Comparison of ENCODE assay signal across 10 cellular contexts in the genomic region with DNA sequence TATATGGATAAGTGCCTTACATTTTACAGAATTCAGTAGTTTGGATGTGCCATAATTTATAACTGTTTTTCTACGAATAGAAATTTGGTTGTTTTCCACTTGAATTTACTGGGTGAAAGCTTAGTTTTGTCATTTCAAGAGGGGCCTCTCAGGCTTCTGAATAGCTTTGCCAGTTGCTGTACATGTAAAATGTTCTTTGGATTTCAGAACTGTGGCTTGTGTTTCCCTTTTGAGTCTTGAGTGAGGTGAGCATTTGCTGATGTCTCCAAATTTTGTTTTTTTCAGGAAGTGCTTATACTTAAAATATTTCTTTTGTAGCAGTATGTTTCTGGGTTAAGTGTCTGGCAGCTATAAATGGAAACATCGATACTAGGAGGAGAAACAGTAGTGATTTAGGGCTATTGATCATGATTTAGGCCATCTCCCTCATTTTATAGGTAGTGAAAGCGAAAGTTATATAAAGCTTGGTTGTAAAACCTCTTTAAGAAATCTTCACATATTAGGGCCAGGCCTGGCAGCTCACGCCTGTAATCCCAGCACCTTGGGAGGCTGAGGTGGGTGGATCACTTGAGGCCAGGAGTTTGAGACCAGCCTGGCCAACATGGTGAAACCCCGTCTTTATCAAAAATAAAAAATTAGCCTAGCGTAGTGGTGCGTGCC. TPM values are rescaled to one million over a fixed set of nuclear protein-coding genes. Genes with fewer than 3 reads are reported as not detected.
DNase-seq lines count a peak whose midpoint lies in the region; ATAC-seq and TF ChIP-seq lines count a peak whose summit lies in the region.
"Had no signal": no experiment of that assay in that cellular context is flagged by ENCODE, and none has a peak within 500 bp of the region (broad histone marks: within the 10 kb centered on the region; RNA-seq: fewer than 3 reads in every experiment).

No MANE protein-coding gene starts in this region.

- H3K27ac Mint-ChIP-seq in IgD-negative memory B cell (peak overlapping the region; percentile 79 to 89 (median 82)), chondrocyte (ENCODE audit: unreplicated experiment) (peak overlapping the region; percentile 80), Caco-2 (ENCODE audit: unreplicated experiment) (no peak overlapping the region)

- WGBS in spleen, 5 donors = 52 to 59% (median 54%) methylated on average over 7 of the region's 7 CpGs
- 79 to 80% methylated on average over 7 of the region's 7 CpGs for WGBS in testis, 2 donors

- H3K4me3 ChIP-seq in spleen (no peak overlapping the region), Caco-2 (ENCODE audit: low read depth, low read length) (no peak overlapping the region), testis (no peak overlapping the region)

- peaks cover 63 to 69% (median 67%) of the 10 kb centered on the region in 3 donors for H3K4me1 Mint-ChIP-seq in IgD-negative memory B cell
- peaks cover 71% of the 10 kb centered on the region for H3K4me1 Mint-ChIP-seq in chondrocyte (ENCODE audit: low read depth)
- H3K4me1 Mint-ChIP-seq in Caco-2 (ENCODE audit: low read depth, unreplicated experiment) = peaks cover 13% of the 10 kb centered on the region

- H3K4me3 Mint-ChIP-seq in IgD-negative memory B cell (peak overlapping the region; percentile 18 to 90 (median 47)), chondrocyte (ENCODE audit: unreplicated experiment) (no peak overlapping the region), Caco-2 (ENCODE audit: unreplicated experiment) (no peak overlapping the region)

- H3K9me3 Mint-ChIP-seq in IgD-negative memory B cell (peaks cover 0 to under 1% (median 0%) of the 10 kb centered on the region in 3 donors), chondrocyte (ENCODE audit: low read depth) (peaks cover 6% of the 10 kb centered on the region), Caco-2 (ENCODE audit: unreplicated experiment) (peaks cover 15% of the 10 kb centered on the region)

- POLR2A ChIA-PET in Caco-2 (lab: Charles Lee) = no interaction called here

- TF ChIP-seq CTCF in chondrocyte (IDR thresholded peaks at IDR 0.05) (no peak), spleen (IDR thresholded peaks at IDR 0.05 in 8 of 11, conservative IDR thresholded peaks at IDR 0.05 in 3 of 11) (no peak), Caco-2 (IDR thresholded peaks at IDR 0.05; ENCODE audit: insufficient read depth in 1 of 2, low read depth in 1 of 2, low read length in 1 of 2, severe bottlenecking in 1 of 2, unreplicated experiment in 1 of 2) (no peak), testis (IDR thresholded peaks at IDR 0.05) (no peak)

- CTCF ChIA-PET in Caco-2 (lab: Charles Lee) = no interaction called here

- peak overlapping the region in 7 of 8 donors; percentile 16 to 77 (median 69) for H3K27ac ChIP-seq in spleen
- H3K27ac ChIP-seq in testis = no peak overlapping the region
- H3K27ac ChIP-seq: HL-60, neutrophil had no signal

- TF ChIP-seq POLR2A in spleen (IDR thresholded peaks at IDR 0.05) (no peak), testis (IDR thresholded peaks at IDR 0.05) (no peak)

- ATAC-seq in GM18867 (IDR thresholded peaks at IDR 0.05; ENCODE audit: unreplicated experiment) (peak; percentile 40), HG02588 (IDR thresholded peaks at IDR 0.05; ENCODE audit: unreplicated experiment) (no peak)

- BruUV-seq in Caco-2 (replicated peaks; lab: Mats Ljungman, UMichigan) = no TSS peak

- peaks cover 1% of the 10 kb centered on the region for H3K36me3 Mint-ChIP-seq in IgD-negative memory B cell
- peaks cover 7% of the 10 kb centered on the region for H3K36me3 Mint-ChIP-seq in chondrocyte (ENCODE audit: low read depth)
- H3K36me3 Mint-ChIP-seq in Caco-2 (ENCODE audit: insufficient read depth, unreplicated experiment) = no peaks in the 10 kb centered on the region

- DNase-seq in chondrocyte (ENCODE audit: low spot score) (no peak), spleen (peak; percentile 25), NCI-H82 (lab: John Stamatoyannopoulos, UW) (no peak), Caco-2 (no peak), testis (no peak)

- H3K4me1 ChIP-seq in spleen = peaks cover 31 to 84% (median 61%) of the 10 kb centered on the region in 6 donors
- peaks cover 16% of the 10 kb centered on the region for H3K4me1 ChIP-seq in Caco-2
- peaks cover 11% of the 10 kb centered on the region for H3K4me1 ChIP-seq in testis

- H3K9me3 ChIP-seq in spleen (peaks cover 0 to 5% (median 0%) of the 10 kb centered on the region in 8 donors), Caco-2 (no peaks in the 10 kb centered on the region), testis (no peaks in the 10 kb centered on the region)
- H3K9me3 ChIP-seq: neutrophil had no signal

- H3K36me3 ChIP-seq in spleen = peaks cover 0 to 6% (median under 1%) of the 10 kb centered on the region in 6 donors
- H3K36me3 ChIP-seq in Caco-2 (ENCODE audit: control insufficient read depth, insufficient read depth, low read length) = no peaks in the 10 kb centered on the region
- no peaks in the 10 kb centered on the region for H3K36me3 ChIP-seq in testis (ENCODE audit: low read depth, missing control alignments)

- H3K27me3 ChIP-seq in spleen (replicated peaks in 1 of 7) (no peaks in the 10 kb centered on the region), Caco-2 (replicated peaks; ENCODE audit: control insufficient read depth, insufficient read depth, low read length) (no peaks in the 10 kb centered on the region), testis (no peaks in the 10 kb centered on the region)
- H3K27me3 ChIP-seq: neutrophil had no signal

- intact Hi-C loops in spleen (cut with DNase I; ENCODE audit: low total_unique reads) (no loop called here), Caco-2 (cut with micrococcal nuclease; ENCODE audit: unreplicated experiment) (no loop called here), testis (cut with DNase I; ENCODE audit: low total_unique reads) (no loop called here)

- H3K27me3 Mint-ChIP-seq in IgD-negative memory B cell (no peaks in the 10 kb centered on the region), chondrocyte (ENCODE audit: low read depth) (no peaks in the 10 kb centered on the region), Caco-2 (ENCODE audit: insufficient read depth, unreplicated experiment) (no peaks in the 10 kb centered on the region)

RNA-seq across cellular contexts. Expression of gene TRAK1, which starts 9.2 kb away (rescaled TPM):
- polyA plus RNA-seq in IgD-negative memory B cell (24.6 TPM), spleen (10 to 100 TPM; 15.4 to 20.0 (median 17.1) TPM), testis (ENCODE audit: insufficient read depth, low read depth, low replicate concordance) (32.0 TPM)
- total RNA-seq in chondrocyte (38.1 to 53.7 TPM (median 51.2 TPM) in 3 replicates), spleen (10 to 100 TPM; 43.5 to 60.0 (median 49.0) TPM), Caco-2 (2022) (33.3 TPM in 2 replicates), testis (10 to 100 TPM; 94.1 to 95.9 TPM)

Comparison
In these comparisons a context has a peak if more than half of its experiments do, and no peak if none do; other contexts are left out.
1. H3K4me3 Mint-ChIP-seq: peak in IgD-negative memory B cell (4 of 4); none in chondrocyte (single experiment) and Caco-2 (single experiment).
2. H3K27ac ChIP-seq: peak in spleen (7 of 8); none in testis (0 of 2).